In the genomic region with DNA sequence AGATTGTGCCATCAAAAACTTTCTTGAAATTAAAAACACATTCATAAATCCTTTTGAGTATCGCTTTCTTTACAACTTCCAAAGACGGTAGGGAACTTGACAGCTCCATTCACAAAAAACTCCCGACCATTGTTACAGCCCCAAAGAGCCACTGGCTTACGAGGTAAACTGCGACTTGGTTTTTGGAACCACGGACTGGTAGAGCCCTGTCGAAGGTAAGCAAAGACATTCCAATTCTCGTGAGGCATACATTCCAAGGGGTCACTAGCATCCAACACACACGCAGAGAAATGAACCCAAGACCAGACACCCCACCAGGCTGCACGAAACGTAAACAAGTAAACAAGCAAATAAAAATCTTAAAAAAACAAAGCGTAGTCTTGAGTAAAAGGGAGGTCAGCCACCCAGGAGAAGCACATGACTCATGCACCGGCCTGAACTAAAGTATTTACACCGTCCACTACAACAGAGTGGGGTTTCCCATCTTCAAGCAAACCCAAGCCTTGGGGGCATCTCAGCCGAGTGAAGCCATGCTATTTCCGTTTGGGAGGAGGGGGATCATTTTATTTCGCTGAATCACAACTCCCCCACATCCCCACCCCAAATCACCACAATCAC, we compare ENCODE assay signal across 8 cellular contexts.
DNase-seq lines count a peak whose midpoint lies in the region; ATAC-seq and TF ChIP-seq lines count a peak whose summit lies in the region.

No MANE protein-coding gene starts in this region.

- DNase-seq in activated CD4-positive, CD25-positive, alpha-beta regulatory T cell treated with anti-CD3 and anti-CD28 coated beads, Interleukin-2, amount 50 U/mL, for 72 hours, result peak; percentile 34
- DNase-seq in activated CD4-positive, CD25-positive, alpha-beta regulatory T cell (lab: John Stamatoyannopoulos, UW), result no peak
- DNase-seq in epithelial cell of prostate (ENCODE audit: low read depth, low spot score) (no peak), DMS153 (lab: John Stamatoyannopoulos, UW) (no peak)

- no peaks in the 10 kb centered on the region for H3K27me3 ChIP-seq in SU-DHL-6 (ENCODE audit: low read length)

- H2AFZ ChIP-seq in SU-DHL-6 (ENCODE audit: low read depth, low read length, severe bottlenecking), result no peak overlapping the region

- ATAC-seq in GM18861 (IDR thresholded peaks at IDR 0.05; ENCODE audit: unreplicated experiment), result no peak
- no peak for ATAC-seq in GM19351 (IDR thresholded peaks at IDR 0.05; ENCODE audit: unreplicated experiment)

- no peaks in the 10 kb centered on the region for H3K9me2 ChIP-seq in SU-DHL-6 (replicated peaks; ENCODE audit: insufficient read depth, low read length)

- peaks cover 71% of the 10 kb centered on the region for H3K79me2 ChIP-seq in SU-DHL-6 (ENCODE audit: insufficient read depth, low read length)

- H3K4me1 Mint-ChIP-seq in nephron, result peaks cover 49% of the 10 kb centered on the region

- H3K27ac Mint-ChIP-seq in nephron, result peak overlapping the region; percentile 95 to 97 (median 95)

- H3K27me3 Mint-ChIP-seq in nephron (ENCODE audit: low read depth), result no peaks in the 10 kb centered on the region

- H4K20me1 ChIP-seq in SU-DHL-6 (ENCODE audit: low read depth, low read length), result peaks cover 46% of the 10 kb centered on the region

- H3K36me3 ChIP-seq in SU-DHL-6 (ENCODE audit: low read length), result no peaks in the 10 kb centered on the region

- H3F3A ChIP-seq in SU-DHL-6 (ENCODE audit: insufficient read depth), result peaks cover 20% of the 10 kb centered on the region

- H3K9ac ChIP-seq in SU-DHL-6 (ENCODE audit: low read length), result peak overlapping the region; percentile 85

- peak overlapping the region; percentile 82 for H3K4me3 ChIP-seq in SU-DHL-6 (ENCODE audit: insufficient read depth, low read length, poor library complexity, severe bottlenecking)

- no peaks in the 10 kb centered on the region for H3K9me3 Mint-ChIP-seq in nephron

- peak overlapping the region; percentile 68 for H3K27ac ChIP-seq in SU-DHL-6 (ENCODE audit: low read depth, low read length)
- H3K27ac ChIP-seq in epithelial cell of prostate, result peak overlapping the region; percentile 97

- peaks cover 9% of the 10 kb centered on the region for H3K36me3 Mint-ChIP-seq in nephron (ENCODE audit: low read depth)

- no peaks in the 10 kb centered on the region for H3K9me3 ChIP-seq in SU-DHL-6 (ENCODE audit: insufficient read depth, low read length)

- no peak for TF ChIP-seq CTCF in SU-DHL-6 (IDR thresholded peaks at IDR 0.05; ENCODE audit: insufficient read depth, low read length, poor library complexity, severe bottlenecking)
- TF ChIP-seq CTCF in nephron (IDR thresholded peaks at IDR 0.05; ENCODE audit: unreplicated experiment in 3 of 3), result no peak

- peak overlapping the region; percentile 96 to 100 (median 97) for H3K4me3 Mint-ChIP-seq in nephron

- H3K4me2 ChIP-seq in SU-DHL-6 (ENCODE audit: low read depth, low read length, poor library complexity, severe bottlenecking), result peak overlapping the region; percentile 99
